1 cellular context compared by ENCODE assay signal in the genomic region with DNA sequence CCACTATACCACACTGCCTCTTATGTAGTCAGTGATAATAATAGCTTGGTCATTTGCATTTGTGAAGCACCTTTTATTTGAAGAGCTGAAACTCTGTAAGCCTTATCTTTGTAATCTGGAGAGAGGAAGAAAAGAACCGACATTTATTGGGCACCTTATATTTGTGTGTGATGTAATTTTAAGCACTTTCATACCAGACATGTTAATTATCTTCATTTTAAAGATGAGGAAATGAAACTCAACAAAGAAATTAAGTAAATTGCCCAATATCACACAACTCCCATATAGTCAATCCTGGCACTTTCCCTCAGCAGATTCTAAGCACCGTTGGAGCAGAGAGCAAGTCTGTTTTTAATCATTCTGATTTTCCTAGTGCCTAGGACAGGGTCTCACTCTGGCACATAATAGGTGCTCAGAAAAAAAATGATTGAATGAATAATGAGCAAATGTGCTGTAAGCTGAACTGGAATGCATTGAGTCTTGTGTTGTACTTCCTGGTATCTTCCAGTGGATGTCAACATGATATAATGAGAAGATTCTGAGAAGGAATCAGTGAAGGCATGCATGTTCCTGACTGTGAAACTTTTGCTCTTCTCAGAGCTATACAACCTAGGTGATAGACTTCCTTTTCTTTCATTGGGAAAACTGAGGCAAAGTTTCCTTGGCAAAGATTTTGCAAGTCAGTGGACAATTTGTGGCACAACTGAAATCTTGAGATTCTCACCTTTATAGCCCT.
TF ChIP-seq lines count a peak whose summit lies in the region.

No MANE protein-coding gene starts in this region.

TF ChIP-seq in SK-N-SH, 30 proteins besides CTCF, POLR2A, EP300 and RAD21 (continued from another document):
- TF ChIP-seq, protein P1, sequence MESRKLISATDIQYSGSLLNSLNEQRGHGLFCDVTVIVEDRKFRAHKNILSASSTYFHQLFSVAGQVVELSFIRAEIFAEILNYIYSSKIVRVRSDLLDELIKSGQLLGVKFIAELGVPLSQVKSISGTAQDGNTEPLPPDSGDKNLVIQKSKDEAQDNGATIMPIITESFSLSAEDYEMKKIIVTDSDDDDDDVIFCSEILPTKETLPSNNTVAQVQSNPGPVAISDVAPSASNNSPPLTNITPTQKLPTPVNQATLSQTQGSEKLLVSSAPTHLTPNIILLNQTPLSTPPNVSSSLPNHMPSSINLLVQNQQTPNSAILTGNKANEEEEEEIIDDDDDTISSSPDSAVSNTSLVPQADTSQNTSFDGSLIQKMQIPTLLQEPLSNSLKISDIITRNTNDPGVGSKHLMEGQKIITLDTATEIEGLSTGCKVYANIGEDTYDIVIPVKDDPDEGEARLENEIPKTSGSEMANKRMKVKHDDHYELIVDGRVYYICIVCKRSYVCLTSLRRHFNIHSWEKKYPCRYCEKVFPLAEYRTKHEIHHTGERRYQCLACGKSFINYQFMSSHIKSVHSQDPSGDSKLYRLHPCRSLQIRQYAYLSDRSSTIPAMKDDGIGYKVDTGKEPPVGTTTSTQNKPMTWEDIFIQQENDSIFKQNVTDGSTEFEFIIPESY (IDR thresholded peaks at IDR 0.05; ENCODE audit: borderline replicate concordance, low read depth) = no peak
- TF ChIP-seq NFIC (IDR thresholded peaks at IDR 0.05; ENCODE audit: borderline replicate concordance) (no peak), NRF1 (IDR thresholded peaks at IDR 0.05; ENCODE audit: low read depth, low read length) (no peak), TCF12 (IDR thresholded peaks at IDR 0.05) (no peak), FOXJ3 (CRISPR knock-in tag; IDR thresholded peaks at IDR 0.05) (no peak), FOSL2 (IDR thresholded peaks at IDR 0.05; ENCODE audit: borderline replicate concordance, low read depth) (no peak)
TF ChIP-seq in SK-N-SH: peak in this region for 0.
